In the genomic region with DNA sequence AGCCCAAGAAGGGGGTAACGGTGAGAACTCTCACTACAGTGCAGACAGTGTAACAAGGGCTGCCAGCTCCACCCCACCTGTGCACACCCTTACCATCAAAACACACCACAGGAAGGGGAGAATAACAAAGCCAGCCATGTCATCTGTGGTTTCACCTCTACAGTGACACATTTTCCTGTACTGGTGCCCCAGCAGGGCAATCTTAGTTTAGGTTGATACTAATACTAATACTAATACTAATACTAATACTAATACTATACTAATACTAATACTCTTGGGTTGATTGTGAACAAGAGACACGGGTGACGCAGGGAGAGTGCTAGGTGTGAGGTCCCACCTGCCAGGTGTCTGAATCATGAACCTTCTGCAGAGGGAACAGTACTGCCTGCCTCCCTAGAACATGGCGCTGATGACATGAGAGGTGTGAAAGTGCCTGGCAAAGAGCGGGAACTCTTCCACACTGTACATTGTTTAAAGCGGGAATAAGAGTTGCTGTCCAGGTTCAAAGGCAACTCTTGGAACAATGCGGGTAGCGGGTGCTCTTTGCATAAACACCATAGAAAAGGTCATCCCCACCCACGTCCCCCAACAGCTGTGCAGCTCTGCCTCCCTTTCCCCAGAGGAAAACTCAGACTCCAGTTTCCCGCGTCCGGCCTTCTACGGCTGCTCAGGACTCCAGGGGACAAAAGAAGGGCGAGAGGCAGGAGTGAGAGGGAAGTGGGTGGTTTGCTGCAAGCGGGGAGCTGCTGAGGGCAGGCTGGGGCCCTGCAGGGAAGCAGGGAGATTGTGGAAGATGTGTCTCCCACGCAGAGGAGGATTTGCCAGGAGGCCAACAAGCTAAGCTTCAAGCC, we compare ENCODE assay signal across 10 cellular contexts. TPM values are rescaled to one million over a fixed set of nuclear protein-coding genes. Genes with fewer than 3 reads are reported as not detected.
A peak's percentile ranks its signal among the peaks of the same experiment; 100 is the strongest.
DNase-seq lines count a peak whose midpoint lies in the region; ATAC-seq and TF ChIP-seq lines count a peak whose summit lies in the region.
"Had no signal": no experiment of that assay in that cellular context is flagged by ENCODE, and none has a peak within 500 bp of the region (broad histone marks: within the 10 kb centered on the region; RNA-seq: fewer than 3 reads in every experiment).

No MANE protein-coding gene starts in this region.

- POLR2A ChIA-PET in HEK293T (lab: Yijun Ruan, JAX): no interaction called here

- no peaks in the 10 kb centered on the region; the same call in 1 of the 2 replicates for H3K27me3 ChIP-seq in GM06990 (replicated peaks; ENCODE audit: control insufficient read depth, insufficient read depth, low read length)
- H3K27me3 ChIP-seq in Peyer's patch: no peaks in the 10 kb centered on the region

- DNase-seq in GM06990 (ENCODE audit: extremely low read depth, insufficient read length) (peak; percentile 31), Peyer's patch (peak in 2 of 3 donors; percentile 75 to 81), HCEC 1CT (no peak), NCI-H2171 (lab: John Stamatoyannopoulos, UW) (no peak), HEK293T (ENCODE audit: extremely low spot score) (no peak)
- peak; percentile 39 for DNase-seq in activated T-helper 9 cell treated with anti-CD3 and anti-CD28 coated beads, Interleukin-2, amount 50 U/mL, for 16 hours (ENCODE audit: low read depth)
- peak; percentile 24 for DNase-seq in stimulated activated CD4-positive, alpha-beta T cell treated with anti-CD3 and anti-CD28 coated beads, Interleukin-12 subunit alpha, Interleukin-12 subunit beta, amount 100 ng/mL, for 4 hours
- DNase-seq: DMS153 had no signal

- H3K4me3 ChIP-seq in GM06990 (replicated peaks; ENCODE audit: low read depth, low read length) (no peak overlapping the region), Peyer's patch (no peak overlapping the region)

- no peak for TF ChIP-seq POLR2A in Peyer's patch (IDR thresholded peaks at IDR 0.05)

- peaks cover 0 to 9% (median 2%) of the 10 kb centered on the region in 4 donors for H3K4me1 ChIP-seq in Peyer's patch

- CTCF ChIA-PET in HEK293T (lab: Yijun Ruan, JAX): interaction anchor here (0.6 to 2.7 kb wide), 4 partner anchors 100 to 250 kb away, joined by 3 to 15 read pairs (median 8); no protein-coding TSS in a partner anchor

- TF ChIP-seq CTCF in GM06990 (IDR thresholded peaks at IDR 0.05; ENCODE audit: insufficient read depth, low read length, poor library complexity, severe bottlenecking): no peak
- no peak for TF ChIP-seq CTCF in Peyer's patch (IDR thresholded peaks at IDR 0.05)

- H3K36me3 ChIP-seq in GM06990 (ENCODE audit: control insufficient read depth, insufficient read depth, low read length) (no peaks in the 10 kb centered on the region), Peyer's patch (no peaks in the 10 kb centered on the region)

- ATAC-seq in HG03521 (IDR thresholded peaks at IDR 0.05; ENCODE audit: unreplicated experiment): no peak

- peak overlapping the region in 3 of 4 donors; percentile 51 to 69 (median 53) for H3K27ac ChIP-seq in Peyer's patch

- no peaks in the 10 kb centered on the region for H3K9me3 ChIP-seq in Peyer's patch

TF ChIP-seq in HEK293T, 16 proteins besides CTCF, POLR2A, EP300 and RAD21:
- TF ChIP-seq ZNF384 (IDR thresholded peaks at IDR 0.05) (no peak), BHLHE40 (IDR thresholded peaks at IDR 0.05; ENCODE audit: borderline replicate concordance) (no peak), TARDBP (IDR thresholded peaks at IDR 0.05) (no peak)

RNA-seq across cellular contexts. Expression of a gene that starts 25.0 kb away (rescaled TPM):
- 100 to 1,000 TPM in 2 of 4 donors, 10 to 100 TPM in 2; 41.3 to 274 (median 159) TPM for total RNA-seq in Peyer's patch
- total RNA-seq: dermis microvascular lymphatic vessel endothelial cell had no signal

RNA-seq across cellular contexts. Expression of a gene that starts 34.9 kb away (rescaled TPM):
- not detected for total RNA-seq in Peyer's patch
- total RNA-seq: dermis microvascular lymphatic vessel endothelial cell had no signal

Comparison
In these comparisons a context has a peak if more than half of its experiments do, and no peak if none do; other contexts are left out.
1. DNase-seq: peak in GM06990 (single experiment), Peyer's patch (2 of 3), activated T-helper 9 cell treated with anti-CD3 and anti-CD28 coated beads, Interleukin-2, amount 50 U/mL, for 16 hours (single experiment) and stimulated activated CD4-positive, alpha-beta T cell treated with anti-CD3 and anti-CD28 coated beads, Interleukin-12 subunit alpha, Interleukin-12 subunit beta, amount 100 ng/mL, for 4 hours (single experiment); none in HCEC 1CT (single experiment), NCI-H2171 (single experiment) and HEK293T (single experiment).